ENCODE assay signal across 6 cellular contexts in genomic region chr19:1214299-1214861, GRCh38. TPM values are rescaled to one million over a fixed set of nuclear protein-coding genes. Genes with fewer than 3 reads are reported as not detected.
DNase-seq lines count a peak whose midpoint lies in the region; ATAC-seq and TF ChIP-seq lines count a peak whose summit lies in the region.

No MANE protein-coding gene starts in this region.

- H3K27ac Mint-ChIP-seq in activated CD4-positive, alpha-beta T cell treated with anti-CD3 and anti-CD28 coated beads, Interleukin-2, amount 10 ng/mL, durations not matched to agents 24 days and 14 days = peak overlapping the region; percentile 99

- H3K27me3 Mint-ChIP-seq in activated CD4-positive, alpha-beta T cell treated with anti-CD3 and anti-CD28 coated beads, Interleukin-2, amount 10 ng/mL, durations not matched to agents 24 days and 14 days = no peaks in the 10 kb centered on the region

- H3K27ac ChIP-seq in right atrium auricular region = peak overlapping the region; percentile 91 to 95
- H3K27ac ChIP-seq in thymus (ENCODE audit: low read depth) = peak overlapping the region; percentile 67

- H3K36me3 ChIP-seq in right atrium auricular region (no peaks in the 10 kb centered on the region), thymus (ENCODE audit: control insufficient read depth, insufficient read depth) (peaks cover 31% of the 10 kb centered on the region)

- H3K27me3 ChIP-seq in right atrium auricular region = no peaks in the 10 kb centered on the region
- H3K27me3 ChIP-seq in thymus (ENCODE audit: control insufficient read depth, insufficient read depth) = no peaks in the 10 kb centered on the region

- no peak for ATAC-seq in HG02610 (IDR thresholded peaks at IDR 0.05; ENCODE audit: unreplicated experiment)

- H3K9me3 ChIP-seq in right atrium auricular region (no peaks in the 10 kb centered on the region), thymus (ENCODE audit: control insufficient read depth) (no peaks in the 10 kb centered on the region)

- H3K4me1 ChIP-seq in right atrium auricular region (peaks cover 0 to 88% of the 10 kb centered on the region in 2 donors), thymus (ENCODE audit: control insufficient read depth, insufficient read depth, low read length) (peaks cover 6% of the 10 kb centered on the region)

- peaks cover 17% of the 10 kb centered on the region for H3K36me3 Mint-ChIP-seq in activated CD4-positive, alpha-beta T cell treated with anti-CD3 and anti-CD28 coated beads, Interleukin-2, amount 10 ng/mL, durations not matched to agents 24 days and 14 days (ENCODE audit: low read depth)

- H3K9me3 Mint-ChIP-seq in activated CD4-positive, alpha-beta T cell treated with anti-CD3 and anti-CD28 coated beads, Interleukin-2, amount 10 ng/mL, durations not matched to agents 24 days and 14 days = no peaks in the 10 kb centered on the region

- 78% methylated on average over 21 of the region's 21 CpGs for WGBS in thymus

- H3K4me3 Mint-ChIP-seq in activated CD4-positive, alpha-beta T cell treated with anti-CD3 and anti-CD28 coated beads, Interleukin-2, amount 10 ng/mL, durations not matched to agents 24 days and 14 days = peak overlapping the region; percentile 82

- H3K4me3 ChIP-seq in right atrium auricular region (peak overlapping the region in 1 of 2 donors; percentile 23), thymus (ENCODE audit: low read length) (no peak overlapping the region)

- no peak for TF ChIP-seq CTCF in right atrium auricular region (IDR thresholded peaks at IDR 0.05)

- H3K4me1 Mint-ChIP-seq in activated CD4-positive, alpha-beta T cell treated with anti-CD3 and anti-CD28 coated beads, Interleukin-2, amount 10 ng/mL, durations not matched to agents 24 days and 14 days = peaks cover 20% of the 10 kb centered on the region

- DNase-seq in activated CD4-positive, alpha-beta T cell treated with anti-CD3 and anti-CD28 coated beads, Interleukin-2, amount 10 ng/mL, durations not matched to agents 24 days and 14 days = no peak
- no peak for DNase-seq in activated CD4-positive, alpha-beta T cell treated with anti-CD3 and anti-CD28 coated beads for 48 hours
- DNase-seq in right atrium auricular region (ENCODE audit: low spot score) (no peak), NCI-H187 (lab: John Stamatoyannopoulos, UW) (no peak)

- intact Hi-C loops in activated CD4-positive, alpha-beta T cell treated with anti-CD3 and anti-CD28 coated beads, Interleukin-2, amount 10 ng/mL, durations not matched to agents 24 days and 14 days (cut with micrococcal nuclease) = no loop called here

RNA-seq across cellular contexts. Expression of gene STK11, which starts 8.8 kb away (rescaled TPM):
- total RNA-seq in activated CD4-positive, alpha-beta T cell treated with anti-CD3 and anti-CD28 coated beads, Interleukin-2, amount 10 ng/mL, durations not matched to agents 24 days and 14 days = 70.3 and 70.9 TPM in 2 replicates
- total RNA-seq in right atrium auricular region = 10 to 100 TPM; 62.0 to 64.7 TPM
- 60.2 TPM for polyA plus RNA-seq in thymus

RNA-seq across cellular contexts. Expression of gene CBARP, which starts 23.4 kb away (rescaled TPM):
- total RNA-seq in activated CD4-positive, alpha-beta T cell treated with anti-CD3 and anti-CD28 coated beads, Interleukin-2, amount 10 ng/mL, durations not matched to agents 24 days and 14 days = 1.7 and 1.9 TPM in 2 replicates
- 1 to 10 TPM; 2.4 to 2.6 TPM for total RNA-seq in right atrium auricular region
- polyA plus RNA-seq in thymus = 0.37 TPM

RNA-seq across cellular contexts. Expression of gene ATP5F1D, which starts 27.2 kb away (rescaled TPM):
- total RNA-seq in activated CD4-positive, alpha-beta T cell treated with anti-CD3 and anti-CD28 coated beads, Interleukin-2, amount 10 ng/mL, durations not matched to agents 24 days and 14 days = 254 and 269 TPM in 2 replicates
- 100 to 1,000 TPM; 193 to 269 TPM for total RNA-seq in right atrium auricular region
- 150 TPM for polyA plus RNA-seq in thymus

RNA-seq across cellular contexts. Expression of gene MIDN, which starts 34.0 kb away (rescaled TPM):
- 72.3 and 82.4 TPM in 2 replicates for total RNA-seq in activated CD4-positive, alpha-beta T cell treated with anti-CD3 and anti-CD28 coated beads, Interleukin-2, amount 10 ng/mL, durations not matched to agents 24 days and 14 days
- 10 to 100 TPM; 42.1 to 42.2 TPM for total RNA-seq in right atrium auricular region
- polyA plus RNA-seq in thymus = 55.1 TPM

RNA-seq across cellular contexts. Expression of gene SBNO2, which starts 40.3 kb away (rescaled TPM):
- 97.1 and 98.9 TPM in 2 replicates for total RNA-seq in activated CD4-positive, alpha-beta T cell treated with anti-CD3 and anti-CD28 coated beads, Interleukin-2, amount 10 ng/mL, durations not matched to agents 24 days and 14 days
- 10 to 100 TPM; 14.7 to 17.7 TPM for total RNA-seq in right atrium auricular region
- 62.4 TPM for polyA plus RNA-seq in thymus
